In genomic region chr3:183502782-183503181, GRCh38 we compare ENCODE assay signal across 10 cellular contexts. TPM values are rescaled to one million over a fixed set of nuclear protein-coding genes. Genes with fewer than 3 reads are reported as not detected.
DNase-seq lines count a peak whose midpoint lies in the region; ATAC-seq and TF ChIP-seq lines count a peak whose summit lies in the region.
"Had no signal": no experiment of that assay in that cellular context is flagged by ENCODE, and none has a peak within 500 bp of the region (broad histone marks: within the 10 kb centered on the region; RNA-seq: fewer than 3 reads in every experiment).

No MANE protein-coding gene starts in this region.

- H3K79me2 ChIP-seq in OCI-LY3 (ENCODE audit: low read length), result peaks cover 19% of the 10 kb centered on the region
- no peaks in the 10 kb centered on the region for H3K79me2 ChIP-seq in parathyroid adenoma

- H3K27ac ChIP-seq in OCI-LY3 (ENCODE audit: low read length), result no peak overlapping the region
- H3K27ac ChIP-seq in foreskin keratinocyte, result no peak overlapping the region
- H3K27ac ChIP-seq in parathyroid adenoma, result no peak overlapping the region

- H3K4me1 ChIP-seq in OCI-LY3 (ENCODE audit: low read length) (peaks cover 9% of the 10 kb centered on the region; the same call in 1 of the 2 replicates), foreskin keratinocyte (peaks cover 4% of the 10 kb centered on the region), parathyroid adenoma (peaks cover 4% of the 10 kb centered on the region)

- no peaks in the 10 kb centered on the region for H3K27me3 ChIP-seq in OCI-LY3 (ENCODE audit: low read depth, low read length)
- H3K27me3 ChIP-seq in foreskin keratinocyte, result no peaks in the 10 kb centered on the region
- no peaks in the 10 kb centered on the region for H3K27me3 ChIP-seq in parathyroid adenoma (ENCODE audit: control insufficient read depth, insufficient read depth, low read length)

- no peak overlapping the region for H3K9ac ChIP-seq in OCI-LY3 (ENCODE audit: low read length)
- H3K9ac ChIP-seq in parathyroid adenoma, result no peak overlapping the region

- H3K4me3 ChIP-seq in OCI-LY3 (ENCODE audit: low read length), result no peak overlapping the region
- no peak overlapping the region for H3K4me3 ChIP-seq in parathyroid adenoma (ENCODE audit: low read depth, low read length)

- no peak for ATAC-seq in foreskin keratinocyte
- ATAC-seq in HG03457 (IDR thresholded peaks at IDR 0.05; ENCODE audit: unreplicated experiment), result no peak
- ATAC-seq: WTC11 had no signal

- H3K36me3 ChIP-seq in OCI-LY3 (replicated peaks; ENCODE audit: low read depth, low read length) (peaks cover 77% of the 10 kb centered on the region), parathyroid adenoma (ENCODE audit: control insufficient read depth, insufficient read depth, low read length) (no peaks in the 10 kb centered on the region)

- H3K4me2 ChIP-seq in OCI-LY3 (ENCODE audit: low read length) (no peak overlapping the region), parathyroid adenoma (ENCODE audit: low read length) (peak overlapping the region; percentile 25)

- peaks cover 72% of the 10 kb centered on the region for H4K20me1 ChIP-seq in OCI-LY3 (ENCODE audit: insufficient read depth, low read length)

- H3K9me3 ChIP-seq in OCI-LY3 (ENCODE audit: insufficient read depth, low read length), result no peaks in the 10 kb centered on the region
- no peaks in the 10 kb centered on the region for H3K9me3 ChIP-seq in parathyroid adenoma (ENCODE audit: control insufficient read depth, low read length)

- TF ChIP-seq CTCF in GM10266 (IDR thresholded peaks at IDR 0.05; ENCODE audit: control insufficient read depth, insufficient read depth, low read depth, missing control alignments) (peak; percentile 18), OCI-LY3 (IDR thresholded peaks at IDR 0.05; ENCODE audit: low read depth, low read length) (peak; percentile 61), foreskin keratinocyte (conservative IDR thresholded peaks at IDR 0.05) (peak; percentile 50), parathyroid adenoma (IDR thresholded peaks at IDR 0.05) (peak; percentile 47)

- DNase-seq in GM10266 (ENCODE audit: extremely low spot score) (no peak), foreskin keratinocyte (no peak), DMS79 (lab: John Stamatoyannopoulos, UW) (no peak)
- DNase-seq in activated naive CD4-positive, alpha-beta T cell (lab: John Stamatoyannopoulos, UW), result no peak
- DNase-seq: NCI-H2107; stimulated activated CD4-positive, alpha-beta T cell treated with anti-CD3 and anti-CD28 coated beads, Interleukin-12 subunit alpha, Interleukin-12 subunit beta, amount 100 ng/mL, for 4 hours had no signal

- H2AFZ ChIP-seq in OCI-LY3 (ENCODE audit: low read depth, low read length), result no peak overlapping the region
- H2AFZ ChIP-seq in parathyroid adenoma, result no peak overlapping the region

RNA-seq across cellular contexts. Expression of gene KLHL6, which starts 52.7 kb away (rescaled TPM):
- total RNA-seq in foreskin keratinocyte, result 0.03 and 0.11 TPM in 2 replicates
- polyA plus RNA-seq in foreskin keratinocyte, result 0.02 and 0.06 TPM in 2 replicates
